ENCODE assay signal across 22 cellular contexts in genomic region chr2:220783651-220784050, GRCh38.
"Had no signal": no experiment of that assay in that cellular context is flagged by ENCODE, and none has a peak within 500 bp of the region (broad histone marks: within the 10 kb centered on the region; RNA-seq: fewer than 3 reads in every experiment).

No MANE protein-coding gene starts in this region.

- H3K27me3 ChIP-seq: dorsolateral prefrontal cortex, foreskin keratinocyte, hepatocyte, ovary had no signal

- ATAC-seq: activated CD8-positive, alpha-beta memory T cell treated with anti-CD3 and anti-CD28 coated beads, Interleukin-2, amount 10 ng/mL, durations not matched to agents 7 days and 5 days; foreskin keratinocyte; left cardiac atrium; naive thymus-derived CD8-positive, alpha-beta T cell; psoas muscle; right cardiac atrium had no signal

- H3K4me3 ChIP-seq: dorsolateral prefrontal cortex, hepatocyte, ovary, psoas muscle had no signal

- H3K9me3 Mint-ChIP-seq: activated CD4-positive, alpha-beta memory T cell treated with anti-CD3 and anti-CD28 coated beads, Interleukin-2, amount 10 ng/mL, durations not matched to agents 7 days and 5 days; stimulated activated naive CD8-positive, alpha-beta T cell treated with anti-CD3 and anti-CD28 coated beads, Interleukin-15, Interleukin-2, amounts not matched to agents 100 ng/mL and 50 ng/mL, for 24 hours had no signal

- H3K36me3 ChIP-seq: ovary had no signal

- H3K36me3 Mint-ChIP-seq: activated CD8-positive, alpha-beta memory T cell treated with anti-CD3 and anti-CD28 coated beads, Interleukin-2, amount 10 ng/mL, durations not matched to agents 7 days and 5 days; activated naive CD8-positive, alpha-beta T cell treated with anti-CD3 and anti-CD28 coated beads for 36 hours; brain; naive thymus-derived CD8-positive, alpha-beta T cell had no signal

- H3K4me1 ChIP-seq: foreskin keratinocyte, psoas muscle had no signal

- DNase-seq: activated B cell treated with CpG ODN at 0.5 μM for 24 hours; activated CD4-positive, alpha-beta memory T cell treated with anti-CD3 and anti-CD28 coated beads, Interleukin-2, amount 10 ng/mL, durations not matched to agents 7 days and 5 days; activated CD4-positive, alpha-beta T cell treated with anti-CD3 and anti-CD28 coated beads for 48 hours; activated CD8-positive, alpha-beta memory T cell treated with anti-CD3 and anti-CD28 coated beads, Interleukin-2, amount 10 ng/mL, durations not matched to agents 7 days and 5 days; activated naive CD4-positive, alpha-beta T cell; activated naive CD8-positive, alpha-beta T cell treated with anti-CD3 and anti-CD28 coated beads for 36 hours; amygdala; central memory CD4-positive, alpha-beta T cell; dorsolateral prefrontal cortex; endodermal cell; foreskin keratinocyte; left cardiac atrium; mesendoderm; naive thymus-derived CD8-positive, alpha-beta T cell; ovary; psoas muscle; right cardiac atrium; trophoblast cell had no signal

- H3K9me3 ChIP-seq: ovary had no signal

- H3K27ac ChIP-seq: dorsolateral prefrontal cortex, epithelial cell of prostate, foreskin keratinocyte, hepatocyte, ovary, psoas muscle had no signal

- H2AFZ ChIP-seq: hepatocyte had no signal

- H3K79me2 ChIP-seq: hepatocyte had no signal

- H3K27ac Mint-ChIP-seq: activated B cell treated with CpG ODN at 0.5 μM for 24 hours; activated CD4-positive, alpha-beta memory T cell treated with anti-CD3 and anti-CD28 coated beads, Interleukin-2, amount 10 ng/mL, durations not matched to agents 7 days and 5 days; activated CD8-positive, alpha-beta memory T cell treated with anti-CD3 and anti-CD28 coated beads, Interleukin-2, amount 10 ng/mL, durations not matched to agents 7 days and 5 days; activated naive CD8-positive, alpha-beta T cell treated with anti-CD3 and anti-CD28 coated beads for 36 hours; brain; endodermal cell; naive thymus-derived CD8-positive, alpha-beta T cell; stimulated activated naive CD8-positive, alpha-beta T cell treated with anti-CD3 and anti-CD28 coated beads, Interleukin-15, Interleukin-2, amounts not matched to agents 100 ng/mL and 50 ng/mL, for 24 hours had no signal

- H3K27me3 Mint-ChIP-seq: activated B cell treated with CpG ODN at 0.5 μM for 24 hours; activated CD4-positive, alpha-beta memory T cell treated with anti-CD3 and anti-CD28 coated beads, Interleukin-2, amount 10 ng/mL, durations not matched to agents 7 days and 5 days; activated CD8-positive, alpha-beta memory T cell treated with anti-CD3 and anti-CD28 coated beads, Interleukin-2, amount 10 ng/mL, durations not matched to agents 7 days and 5 days; activated naive CD8-positive, alpha-beta T cell treated with anti-CD3 and anti-CD28 coated beads for 36 hours; naive thymus-derived CD8-positive, alpha-beta T cell; stimulated activated naive CD8-positive, alpha-beta T cell treated with anti-CD3 and anti-CD28 coated beads, Interleukin-15, Interleukin-2, amounts not matched to agents 100 ng/mL and 50 ng/mL, for 24 hours had no signal

- H3K4me3 Mint-ChIP-seq: activated B cell treated with CpG ODN at 0.5 μM for 24 hours; activated CD4-positive, alpha-beta memory T cell treated with anti-CD3 and anti-CD28 coated beads, Interleukin-2, amount 10 ng/mL, durations not matched to agents 7 days and 5 days; activated CD8-positive, alpha-beta memory T cell treated with anti-CD3 and anti-CD28 coated beads, Interleukin-2, amount 10 ng/mL, durations not matched to agents 7 days and 5 days; activated naive CD8-positive, alpha-beta T cell treated with anti-CD3 and anti-CD28 coated beads for 36 hours; brain; endodermal cell; naive thymus-derived CD8-positive, alpha-beta T cell; stimulated activated naive CD8-positive, alpha-beta T cell treated with anti-CD3 and anti-CD28 coated beads, Interleukin-15, Interleukin-2, amounts not matched to agents 100 ng/mL and 50 ng/mL, for 24 hours had no signal

- H3K4me1 Mint-ChIP-seq: activated B cell treated with CpG ODN at 0.5 μM for 24 hours; activated CD4-positive, alpha-beta memory T cell treated with anti-CD3 and anti-CD28 coated beads, Interleukin-2, amount 10 ng/mL, durations not matched to agents 7 days and 5 days; activated CD8-positive, alpha-beta memory T cell treated with anti-CD3 and anti-CD28 coated beads, Interleukin-2, amount 10 ng/mL, durations not matched to agents 7 days and 5 days; activated naive CD8-positive, alpha-beta T cell treated with anti-CD3 and anti-CD28 coated beads for 36 hours; naive thymus-derived CD8-positive, alpha-beta T cell had no signal

- H3K4me2 ChIP-seq: hepatocyte had no signal
